ENCODE assay signal across 19 cellular contexts in genomic region chr1:46767649-46768282, GRCh38. TPM values are rescaled to one million over a fixed set of nuclear protein-coding genes. Genes with fewer than 3 reads are reported as not detected.
DNase-seq lines count a peak whose midpoint lies in the region; ATAC-seq and TF ChIP-seq lines count a peak whose summit lies in the region.
"Had no signal": no experiment of that assay in that cellular context is flagged by ENCODE, and none has a peak within 500 bp of the region (broad histone marks: within the 10 kb centered on the region; RNA-seq: fewer than 3 reads in every experiment).

No MANE protein-coding gene starts in this region.

- H3K4me3 ChIP-seq in cardiac muscle cell: no peak overlapping the region
- H3K4me3 ChIP-seq: tibial artery had no signal

- no peak overlapping the region for H3K4me3 Mint-ChIP-seq in stimulated activated effector memory CD8-positive, alpha-beta T cell treated with anti-CD3 and anti-CD28 coated beads, Interleukin-12 subunit alpha, Interleukin-12 subunit beta, amount 100 ng/mL, for 72 hours
- H3K4me3 Mint-ChIP-seq: activated naive CD8-positive, alpha-beta T cell; activated T-cell treated with anti-CD3 and anti-CD28 coated beads, Interleukin-2, amount 50 U/mL, for 24 hours; dendritic cell treated with granulocyte-macrophage colony-stimulating factor and Interleukin-4, amounts not matched to agents 40 ng/mL and 50 ng/mL, for 4 days; natural killer cell treated with Interleukin-12 subunit alpha and Interleukin-12 subunit beta and Interleukin-15 and Interleukin-18, amount 100 ng/mL, for 72 hours had no signal

- DNase-seq in NCI-H2196 (lab: John Stamatoyannopoulos, UW; ENCODE audit: unreplicated experiment) (peak; percentile 70), cardiac muscle cell (ENCODE audit: low read depth in 1 of 2, low spot score in 1 of 2) (peak in 1 of 2 donors; percentile 83), GDM1 (lab: John Stamatoyannopoulos, UW) (no peak)
- DNase-seq in stimulated activated effector memory CD8-positive, alpha-beta T cell treated with anti-CD3 and anti-CD28 coated beads, Interleukin-12 subunit alpha, Interleukin-12 subunit beta, amount 100 ng/mL, for 72 hours (ENCODE audit: low spot score in 2 of 2): no peak
- DNase-seq in activated naive CD4-positive, alpha-beta T cell treated with Interleukin-2 at 50 U/mL for 16 hours: no peak
- DNase-seq: activated CD4-positive, alpha-beta T cell treated with anti-CD3 and anti-CD28 coated beads, Interleukin-2, amount 50 U/mL, for 48 hours; activated T-cell treated with anti-CD3 and anti-CD28 coated beads, Interleukin-2, amount 50 U/mL, for 24 hours; HCEC 1CT; mesenchymal stem cell; NCI-H1436 treated with DMSO at 0.1 percent for 48 hours; tibial artery had no signal

- no peaks in the 10 kb centered on the region for H3K9me3 ChIP-seq in cardiac muscle cell (ENCODE audit: low read depth)

- peaks cover 5% of the 10 kb centered on the region for H3K4me1 Mint-ChIP-seq in stimulated activated effector memory CD8-positive, alpha-beta T cell treated with anti-CD3 and anti-CD28 coated beads, Interleukin-12 subunit alpha, Interleukin-12 subunit beta, amount 100 ng/mL, for 72 hours

- H3K36me3 ChIP-seq in cardiac muscle cell: no peaks in the 10 kb centered on the region
- H3K36me3 ChIP-seq: tibial artery had no signal

- no peak for TF ChIP-seq EP300 in Ishikawa (IDR thresholded peaks at IDR 0.05; ENCODE audit: borderline replicate concordance)

- peaks cover 4% of the 10 kb centered on the region for H3K4me1 ChIP-seq in cardiac muscle cell (ENCODE audit: low read depth)
- H3K4me1 ChIP-seq: tibial artery had no signal

- H3K36me3 Mint-ChIP-seq in stimulated activated effector memory CD8-positive, alpha-beta T cell treated with anti-CD3 and anti-CD28 coated beads, Interleukin-12 subunit alpha, Interleukin-12 subunit beta, amount 100 ng/mL, for 72 hours: no peaks in the 10 kb centered on the region

- H3K27me3 ChIP-seq in cardiac muscle cell: peaks cover 23% of the 10 kb centered on the region

- peaks cover 19% of the 10 kb centered on the region for H3K9me3 Mint-ChIP-seq in stimulated activated effector memory CD8-positive, alpha-beta T cell treated with anti-CD3 and anti-CD28 coated beads, Interleukin-12 subunit alpha, Interleukin-12 subunit beta, amount 100 ng/mL, for 72 hours

- TF ChIP-seq RAD21 in Ishikawa (IDR thresholded peaks at IDR 0.05; ENCODE audit: low read depth): no peak

- no peak overlapping the region for H3K27ac Mint-ChIP-seq in stimulated activated effector memory CD8-positive, alpha-beta T cell treated with anti-CD3 and anti-CD28 coated beads, Interleukin-12 subunit alpha, Interleukin-12 subunit beta, amount 100 ng/mL, for 72 hours
- H3K27ac Mint-ChIP-seq: activated naive CD8-positive, alpha-beta T cell; activated T-cell treated with anti-CD3 and anti-CD28 coated beads, Interleukin-2, amount 50 U/mL, for 24 hours; dendritic cell treated with granulocyte-macrophage colony-stimulating factor and Interleukin-4, amounts not matched to agents 40 ng/mL and 50 ng/mL, for 4 days; natural killer cell treated with Interleukin-12 subunit alpha and Interleukin-12 subunit beta and Interleukin-15 and Interleukin-18, amount 100 ng/mL, for 72 hours had no signal

- peak; percentile 21 for ATAC-seq in stimulated activated effector memory CD8-positive, alpha-beta T cell treated with anti-CD3 and anti-CD28 coated beads, Interleukin-12 subunit alpha, Interleukin-12 subunit beta, amount 100 ng/mL, for 72 hours
- ATAC-seq in HG02610 (IDR thresholded peaks at IDR 0.05; ENCODE audit: unreplicated experiment): no peak
- ATAC-seq: natural killer cell treated with Interleukin-12 subunit alpha and Interleukin-12 subunit beta and Interleukin-15 and Interleukin-18, amount 100 ng/mL, for 72 hours had no signal

- no peak for TF ChIP-seq CTCF in cardiac muscle cell (IDR thresholded peaks at IDR 0.05; ENCODE audit: low read depth, low read length)

- H3K27ac ChIP-seq in cardiac muscle cell: peak overlapping the region; percentile 30
- H3K27ac ChIP-seq: epithelial cell of prostate, tibial artery had no signal

TF ChIP-seq in Ishikawa, 13 proteins besides CTCF, POLR2A, EP300 and RAD21:
- TF ChIP-seq TEAD4 (IDR thresholded peaks at IDR 0.05) (0 out of 2 replicates have a peak, but pooled peaks have one; percentile 10), EGR1 (IDR thresholded peaks at IDR 0.05) (no peak)

RNA-seq across cellular contexts. Expression of gene CYP4B1, which starts 31.1 kb away (rescaled TPM):
- total RNA-seq in cardiac muscle cell: not detected in 2 replicates
- polyA plus RNA-seq in cardiac muscle cell: not detected in 2 replicates
- total RNA-seq: frontal cortex; natural killer cell treated with Interleukin-12 subunit alpha and Interleukin-12 subunit beta and Interleukin-15 and Interleukin-18, amount 100 ng/mL, for 72 hours had no signal
- polyA plus RNA-seq: BJ had no signal

RNA-seq across cellular contexts. Expression of gene EFCAB14, which starts 48.9 kb away (rescaled TPM):
- total RNA-seq in cardiac muscle cell: 33.1 and 33.6 TPM in 2 replicates
- polyA plus RNA-seq in cardiac muscle cell: 31.3 and 33.9 TPM in 2 replicates
